ENCODE assay signal across 11 cellular contexts in genomic region chr14:51369814-51370213, GRCh38.
A peak's percentile ranks its signal among the peaks of the same experiment; 100 is the strongest.
DNase-seq lines count a peak whose midpoint lies in the region; ATAC-seq and TF ChIP-seq lines count a peak whose summit lies in the region.
"Had no signal": no experiment of that assay in that cellular context is flagged by ENCODE, and none has a peak within 500 bp of the region (broad histone marks: within the 10 kb centered on the region; RNA-seq: fewer than 3 reads in every experiment).

No MANE protein-coding gene starts in this region.

- H3K27me3 ChIP-seq in PC-3 (ENCODE audit: low read length) = no peaks in the 10 kb centered on the region
- no peaks in the 10 kb centered on the region for H3K27me3 ChIP-seq in esophagus squamous epithelium
- H3K27me3 ChIP-seq in subcutaneous abdominal adipose tissue (ENCODE audit: control insufficient read depth in 5 of 5, insufficient read depth in 4 of 5, low read length in 5 of 5) = peaks cover 0 to 7% (median 4%) of the 10 kb centered on the region in 5 donors

- no peak overlapping the region for H3K4me2 ChIP-seq in PC-3 (ENCODE audit: low read length)

- H3K36me3 ChIP-seq in PC-3 (ENCODE audit: low read depth, low read length) (no peaks in the 10 kb centered on the region), esophagus squamous epithelium (no peaks in the 10 kb centered on the region), subcutaneous abdominal adipose tissue (ENCODE audit: control insufficient read depth in 5 of 5, insufficient read depth in 5 of 5, low read length in 5 of 5) (no peaks in the 10 kb centered on the region)

- no peak for TF ChIP-seq POLR2A in esophagus squamous epithelium (IDR thresholded peaks at IDR 0.05)

- H3K9me3 Mint-ChIP-seq in effector memory CD8-positive, alpha-beta T cell = no peaks in the 10 kb centered on the region
- H3K9me3 Mint-ChIP-seq in stimulated activated memory B cell treated with anti-CD40 and anti-IgM and Interleukin-4, amounts not matched to agents 10 μg/mL and 1 μg/mL and 100 μg/mL, for 72 hours = peaks cover 4% of the 10 kb centered on the region
- H3K9me3 Mint-ChIP-seq: naive thymus-derived CD8-positive, alpha-beta T cell had no signal

- H3K9ac ChIP-seq in PC-3 (ENCODE audit: low read length) = peak overlapping the region; percentile 6; the same call in 1 of the 2 replicates
- H3K9ac ChIP-seq in subcutaneous abdominal adipose tissue (ENCODE audit: low read length in 5 of 5) = no peak overlapping the region

- H3K4me1 Mint-ChIP-seq in effector memory CD8-positive, alpha-beta T cell (ENCODE audit: low read depth in 2 of 2) = no peaks in the 10 kb centered on the region
- H3K4me1 Mint-ChIP-seq in stimulated activated memory B cell treated with anti-CD40 and anti-IgM and Interleukin-4, amounts not matched to agents 10 μg/mL and 1 μg/mL and 100 μg/mL, for 72 hours = no peaks in the 10 kb centered on the region

- no peak overlapping the region for H3K4me3 ChIP-seq in PC-3 (ENCODE audit: low read length)
- no peak overlapping the region for H3K4me3 ChIP-seq in esophagus squamous epithelium
- H3K4me3 ChIP-seq in subcutaneous abdominal adipose tissue (ENCODE audit: low read depth in 1 of 5, low read length in 5 of 5) = no peak overlapping the region

- no peak overlapping the region for H3K27ac Mint-ChIP-seq in effector memory CD8-positive, alpha-beta T cell
- no peak overlapping the region for H3K27ac Mint-ChIP-seq in stimulated activated memory B cell treated with anti-CD40 and anti-IgM and Interleukin-4, amounts not matched to agents 10 μg/mL and 1 μg/mL and 100 μg/mL, for 72 hours
- H3K27ac Mint-ChIP-seq: naive thymus-derived CD8-positive, alpha-beta T cell had no signal

- no peaks in the 10 kb centered on the region for H3K36me3 Mint-ChIP-seq in effector memory CD8-positive, alpha-beta T cell (ENCODE audit: insufficient read depth)
- no peaks in the 10 kb centered on the region for H3K36me3 Mint-ChIP-seq in stimulated activated memory B cell treated with anti-CD40 and anti-IgM and Interleukin-4, amounts not matched to agents 10 μg/mL and 1 μg/mL and 100 μg/mL, for 72 hours
- H3K36me3 Mint-ChIP-seq: naive thymus-derived CD8-positive, alpha-beta T cell had no signal

- no TSS peak for BruUV-seq in PC-3 (replicated peaks; lab: Mats Ljungman, UMichigan)

- H2AFZ ChIP-seq in PC-3 (ENCODE audit: low read length) = no peak overlapping the region

- intact Hi-C loops in PC-3 (cut with micrococcal nuclease) = loop anchor here (2.0 to 10.0 kb wide), 2 partner anchors 283 to 405 kb away; no protein-coding TSS in a partner anchor
- intact Hi-C loops in esophagus squamous epithelium (cut with DNase I) = loop anchor here (10.0 kb wide), 1 partner anchor 75 kb away; no protein-coding TSS in a partner anchor

- no peaks in the 10 kb centered on the region for H3K9me2 ChIP-seq in PC-3 (replicated peaks; ENCODE audit: low read length)

- POLR2A ChIA-PET in PC-3 (lab: Charles Lee; ENCODE audit: unreplicated experiment) = no interaction called here

- H3F3A ChIP-seq in PC-3 (ENCODE audit: low read length, unreplicated experiment) = no peaks in the 10 kb centered on the region

- WGBS in esophagus squamous epithelium, 2 donors = 73 to 78% methylated on average over 8 of the region's 8 CpGs

- peak overlapping the region; percentile 21; the same call in 1 of the 2 replicates for H3K27ac ChIP-seq in PC-3 (ENCODE audit: low read length)
- peak overlapping the region in 2 of 4 donors; percentile 22 to 62 for H3K27ac ChIP-seq in esophagus squamous epithelium
- peak overlapping the region; percentile 15 for H3K27ac ChIP-seq in subcutaneous abdominal adipose tissue (ENCODE audit: low read depth, low read length)

- peak; percentile 7 for DNase-seq in activated T-cell treated with anti-CD3 and anti-CD28 coated beads for 48 hours (ENCODE audit: low read depth)
- DNase-seq in activated T-cell treated with anti-CD3 and anti-CD28 coated beads for 4 hours = no peak
- peak; percentile 51 for DNase-seq in PC-3
- DNase-seq in esophagus squamous epithelium (lab: John Stamatoyannopoulos, UW) = no peak
- DNase-seq in effector memory CD8-positive, alpha-beta T cell = no peak
- DNase-seq: GOT3, NCI-H187 had no signal

- no peaks in the 10 kb centered on the region for H3K9me3 ChIP-seq in PC-3 (ENCODE audit: low read length)
- no peaks in the 10 kb centered on the region for H3K9me3 ChIP-seq in esophagus squamous epithelium
- no peaks in the 10 kb centered on the region for H3K9me3 ChIP-seq in subcutaneous abdominal adipose tissue (ENCODE audit: control insufficient read depth in 5 of 5, low read length in 5 of 5)

- CTCF ChIA-PET in PC-3 (lab: Charles Lee) = interaction anchor here (1.0 kb wide), 1 partner anchor 406 kb away, joined by 6 read pairs; no protein-coding TSS in a partner anchor

- peak; percentile 50 for ATAC-seq in PC-3
- ATAC-seq in HG02571 (IDR thresholded peaks at IDR 0.05; ENCODE audit: unreplicated experiment) = no peak
- no peak for ATAC-seq in effector memory CD8-positive, alpha-beta T cell (replicated peaks)
- ATAC-seq in stimulated activated memory B cell treated with anti-CD40 and anti-IgM and Interleukin-4, amounts not matched to agents 10 μg/mL and 1 μg/mL and 100 μg/mL, for 72 hours = no peak
- ATAC-seq: naive thymus-derived CD8-positive, alpha-beta T cell had no signal

- H3K79me2 ChIP-seq in PC-3 (ENCODE audit: low read length) = no peaks in the 10 kb centered on the region

- no peak overlapping the region for H3K4me3 Mint-ChIP-seq in effector memory CD8-positive, alpha-beta T cell
- no peak overlapping the region for H3K4me3 Mint-ChIP-seq in stimulated activated memory B cell treated with anti-CD40 and anti-IgM and Interleukin-4, amounts not matched to agents 10 μg/mL and 1 μg/mL and 100 μg/mL, for 72 hours
- H3K4me3 Mint-ChIP-seq: naive thymus-derived CD8-positive, alpha-beta T cell had no signal

- no peaks in the 10 kb centered on the region for H4K20me1 ChIP-seq in PC-3 (ENCODE audit: low read length)

- TF ChIP-seq CTCF in PC-3 (conservative IDR thresholded peaks at IDR 0.05; ENCODE audit: low read depth, low read length) (peak; percentile 85), esophagus squamous epithelium (IDR thresholded peaks at IDR 0.05) (peak in 4 of 6 experiments; percentile 7 to 47 (median 24))

- peaks cover 9 to 12% of the 10 kb centered on the region in 2 donors for H3K27me3 Mint-ChIP-seq in effector memory CD8-positive, alpha-beta T cell
- H3K27me3 Mint-ChIP-seq in stimulated activated memory B cell treated with anti-CD40 and anti-IgM and Interleukin-4, amounts not matched to agents 10 μg/mL and 1 μg/mL and 100 μg/mL, for 72 hours = peaks cover 8% of the 10 kb centered on the region

- H3K4me1 ChIP-seq in PC-3 (ENCODE audit: insufficient read depth, low read length) (peaks cover 24% of the 10 kb centered on the region), esophagus squamous epithelium (peaks cover 4 to 68% (median 10%) of the 10 kb centered on the region in 3 donors), subcutaneous abdominal adipose tissue (ENCODE audit: control insufficient read depth in 5 of 5, insufficient read depth in 5 of 5, low read length in 5 of 5) (peaks cover 0 to 13% (median 4%) of the 10 kb centered on the region in 5 donors)

Comparison
In these comparisons a context has a peak if more than half of its experiments do, and no peak if none do; other contexts are left out.
1. DNase-seq: peak in activated T-cell treated with anti-CD3 and anti-CD28 coated beads for 48 hours (single experiment) and PC-3 (single experiment); none in activated T-cell treated with anti-CD3 and anti-CD28 coated beads for 4 hours (single experiment), esophagus squamous epithelium (single experiment) and effector memory CD8-positive, alpha-beta T cell (0 of 3).